15 cellular contexts compared by ENCODE assay signal in the genomic region with DNA sequence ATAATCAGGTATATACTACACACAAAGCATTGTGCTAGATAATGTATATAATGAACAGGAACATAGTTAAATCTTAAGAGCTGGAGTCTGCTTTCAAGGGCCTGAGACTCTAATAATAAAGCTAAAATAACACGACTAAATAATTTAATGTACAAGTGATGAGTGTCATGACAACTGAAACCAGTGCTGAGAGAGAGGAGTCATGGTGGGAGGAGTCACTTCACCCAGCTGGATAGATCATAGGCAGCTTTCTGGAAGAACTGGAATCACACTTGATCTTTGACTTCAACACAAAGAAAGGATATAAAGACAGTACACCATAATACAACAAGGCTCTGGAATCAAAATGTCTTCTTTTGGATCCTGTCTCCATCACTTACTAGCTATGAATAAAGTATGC. TPM values are rescaled to one million over a fixed set of nuclear protein-coding genes. Genes with fewer than 3 reads are reported as not detected.
DNase-seq lines count a peak whose midpoint lies in the region; ATAC-seq lines count a peak whose summit lies in the region.
"Had no signal": no experiment of that assay in that cellular context is flagged by ENCODE, and none has a peak within 500 bp of the region (broad histone marks: within the 10 kb centered on the region; RNA-seq: fewer than 3 reads in every experiment).

No MANE protein-coding gene starts in this region.

- POLR2A ChIA-PET in activated CD4-positive, alpha-beta T cell treated with anti-CD3 and anti-CD28 coated beads for 36 hours (lab: Charles Lee), result interaction anchor here (1.2 kb wide), 1 partner anchor 82 kb away, joined by 3 read pairs; no protein-coding TSS in a partner anchor

- peaks cover 75% of the 10 kb centered on the region for H3K4me1 Mint-ChIP-seq in activated CD4-positive, alpha-beta T cell treated with anti-CD3 and anti-CD28 coated beads for 36 hours
- peaks cover 53% of the 10 kb centered on the region for H3K4me1 Mint-ChIP-seq in central memory CD8-positive, alpha-beta T cell

- ATAC-seq in activated CD4-positive, alpha-beta T cell treated with anti-CD3 and anti-CD28 coated beads for 36 hours, result peak; percentile 57
- ATAC-seq in central memory CD8-positive, alpha-beta T cell (replicated peaks; ENCODE audit: extremely low read depth, poor library complexity, severe bottlenecking), result no peak
- no peak for ATAC-seq in Right ventricle myocardium inferior

- DNase-seq in activated CD4-positive, alpha-beta T cell treated with anti-CD3 and anti-CD28 coated beads for 36 hours, result peak; percentile 24
- DNase-seq in activated CD4-positive, alpha-beta T cell treated with anti-CD3 and anti-CD28 coated beads, Interleukin-2, amount 50 U/mL, for 1 hour, result no peak
- DNase-seq in M059J (ENCODE audit: low read depth), result peak; percentile 24
- DNase-seq in central memory CD8-positive, alpha-beta T cell (ENCODE audit: low spot score in 2 of 2), result no peak
- DNase-seq in non-pigmented ciliary epithelial cell (ENCODE audit: low read depth), result peak; percentile 18
- no peak for DNase-seq in iPS-NIHi11 (ENCODE audit: low spot score)
- no peak for DNase-seq in NCI-H2196 treated with DMSO at 0.1 percent for 48 hours (lab: John Stamatoyannopoulos, UW; ENCODE audit: unreplicated experiment)
- no peak for DNase-seq in Right ventricle myocardium inferior (ENCODE audit: missing footprints)
- DNase-seq: amniotic stem cell; DND-41; left cardiac atrium; NCI-H1694; NK-92 treated with Interleukin-12 subunit alpha and Interleukin-12 subunit beta, amount 100 ng/mL, for 24 hours; small intestine; upper lobe of left lung had no signal

- peaks cover 13% of the 10 kb centered on the region for H3K9me3 Mint-ChIP-seq in activated CD4-positive, alpha-beta T cell treated with anti-CD3 and anti-CD28 coated beads for 36 hours (ENCODE audit: low read depth)
- H3K9me3 Mint-ChIP-seq in central memory CD8-positive, alpha-beta T cell, result peaks cover 5% of the 10 kb centered on the region

- CTCF ChIA-PET in activated CD4-positive, alpha-beta T cell treated with anti-CD3 and anti-CD28 coated beads for 36 hours (lab: Charles Lee), result interaction anchor here (0.7 to 1.5 kb wide), 5 partner anchors 7 to 86 kb away, joined by 3 to 5 read pairs (median 4); no protein-coding TSS in a partner anchor

- no peak overlapping the region for H3K4me3 Mint-ChIP-seq in activated CD4-positive, alpha-beta T cell treated with anti-CD3 and anti-CD28 coated beads for 36 hours
- no peak overlapping the region for H3K4me3 Mint-ChIP-seq in central memory CD8-positive, alpha-beta T cell

- peaks cover 64% of the 10 kb centered on the region for H3K36me3 Mint-ChIP-seq in activated CD4-positive, alpha-beta T cell treated with anti-CD3 and anti-CD28 coated beads for 36 hours (ENCODE audit: low read depth)
- H3K36me3 Mint-ChIP-seq in central memory CD8-positive, alpha-beta T cell (ENCODE audit: insufficient read depth), result peaks cover 23% of the 10 kb centered on the region

- peak overlapping the region; percentile 8 for H3K27ac Mint-ChIP-seq in activated CD4-positive, alpha-beta T cell treated with anti-CD3 and anti-CD28 coated beads for 36 hours
- peak overlapping the region; percentile 61 for H3K27ac Mint-ChIP-seq in central memory CD8-positive, alpha-beta T cell (ENCODE audit: low read depth)

- no peaks in the 10 kb centered on the region for H3K27me3 Mint-ChIP-seq in activated CD4-positive, alpha-beta T cell treated with anti-CD3 and anti-CD28 coated beads for 36 hours
- no peaks in the 10 kb centered on the region for H3K27me3 Mint-ChIP-seq in central memory CD8-positive, alpha-beta T cell

- intact Hi-C loops in activated CD4-positive, alpha-beta T cell treated with anti-CD3 and anti-CD28 coated beads for 36 hours (cut with DNase I, micrococcal nuclease), result no loop called here
- intact Hi-C loops in Right ventricle myocardium inferior (cut with DNase I), result no loop called here

RNA-seq across cellular contexts. Expression of a gene that starts 7.1 kb away (rescaled TPM):
- total RNA-seq in activated CD4-positive, alpha-beta T cell treated with anti-CD3 and anti-CD28 coated beads for 36 hours, result 10 to 100 TPM; 61.3 to 79.6 TPM
- 15.3 and 19.8 TPM in 2 replicates for total RNA-seq in M059J (2014; rRNA removed; shearing (Covaris generic))
- total RNA-seq in Right ventricle myocardium inferior, result 19.2 TPM

Comparison
In these comparisons a context has a peak if more than half of its experiments do, and no peak if none do; other contexts are left out.
1. DNase-seq: peak in activated CD4-positive, alpha-beta T cell treated with anti-CD3 and anti-CD28 coated beads for 36 hours (single experiment), M059J (single experiment) and non-pigmented ciliary epithelial cell (single experiment); none in activated CD4-positive, alpha-beta T cell treated with anti-CD3 and anti-CD28 coated beads, Interleukin-2, amount 50 U/mL, for 1 hour (single experiment), central memory CD8-positive, alpha-beta T cell (0 of 2), iPS-NIHi11 (single experiment), NCI-H2196 treated with DMSO at 0.1 percent for 48 hours (single experiment) and Right ventricle myocardium inferior (single experiment).